In genomic region chr11:76747428-76747979, GRCh38 we compare ENCODE assay signal across 1 cellular context.
TF ChIP-seq lines count a peak whose summit lies in the region.

No MANE protein-coding gene starts in this region.

TF ChIP-seq in K562, 482 proteins besides CTCF, POLR2A, EP300 and RAD21 (continued from another document):
- TF ChIP-seq ZFP36 (IDR thresholded peaks at IDR 0.05; ENCODE audit: low read depth, low read length, partially characterized antibody) (peak; percentile 55), SRF (CRISPR knock-in tag; IDR thresholded peaks at IDR 0.05) (peak; percentile 65 to 97; a peak in 3 of 4 replicates)
TF ChIP-seq in K562: peak in this region for 18.
